In the genomic region with DNA sequence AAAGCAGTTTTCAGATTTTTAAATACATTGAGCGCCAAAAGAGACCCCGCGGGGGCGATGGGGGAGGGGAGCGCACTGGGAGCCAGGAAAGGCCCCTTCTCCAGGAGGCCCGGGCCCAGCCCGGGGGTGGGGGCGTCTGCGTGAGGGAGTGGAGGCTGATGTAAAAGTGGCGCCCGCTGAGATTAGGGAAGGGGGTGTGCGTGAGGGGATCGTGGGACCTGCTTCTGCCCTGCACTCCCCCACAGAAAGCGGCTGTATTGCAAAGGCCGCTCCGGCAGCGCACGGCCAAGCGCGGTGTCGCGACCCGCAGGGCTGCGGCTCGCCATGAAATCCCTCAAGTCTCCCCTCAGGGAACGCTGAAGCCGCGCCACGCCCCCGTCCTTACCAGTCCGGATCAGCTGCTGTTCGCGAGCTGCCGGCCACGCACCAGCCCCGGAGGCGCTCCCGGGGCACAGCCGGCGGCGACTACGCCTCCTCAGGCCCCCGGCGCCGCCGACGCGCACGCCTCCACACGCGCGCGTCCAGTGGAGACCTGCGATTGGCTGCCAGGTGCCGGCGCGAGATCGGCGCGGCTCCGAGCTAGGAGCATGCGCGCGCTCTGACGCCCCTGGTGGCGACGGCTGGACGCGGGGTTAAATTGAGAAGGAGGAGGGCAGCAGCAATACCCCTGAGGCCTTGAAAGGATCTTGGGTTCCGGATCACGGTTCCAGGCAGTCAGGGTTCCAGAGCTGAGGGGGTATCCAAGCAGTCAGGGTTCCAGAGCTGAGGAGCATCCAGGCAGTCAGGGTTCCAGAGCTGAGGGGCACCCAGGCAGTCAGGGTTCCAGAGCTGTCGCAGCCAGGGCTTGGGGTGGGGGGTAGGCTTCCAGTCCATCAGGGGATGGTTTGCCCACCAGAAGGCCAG, we compare ENCODE assay signal across 7 cellular contexts. TPM values are rescaled to one million over a fixed set of nuclear protein-coding genes. Genes with fewer than 3 reads are reported as not detected.
A peak's percentile ranks its signal among the peaks of the same experiment; 100 is the strongest.
DNase-seq lines count a peak whose midpoint lies in the region; ATAC-seq and TF ChIP-seq lines count a peak whose summit lies in the region.

A gene with protein sequence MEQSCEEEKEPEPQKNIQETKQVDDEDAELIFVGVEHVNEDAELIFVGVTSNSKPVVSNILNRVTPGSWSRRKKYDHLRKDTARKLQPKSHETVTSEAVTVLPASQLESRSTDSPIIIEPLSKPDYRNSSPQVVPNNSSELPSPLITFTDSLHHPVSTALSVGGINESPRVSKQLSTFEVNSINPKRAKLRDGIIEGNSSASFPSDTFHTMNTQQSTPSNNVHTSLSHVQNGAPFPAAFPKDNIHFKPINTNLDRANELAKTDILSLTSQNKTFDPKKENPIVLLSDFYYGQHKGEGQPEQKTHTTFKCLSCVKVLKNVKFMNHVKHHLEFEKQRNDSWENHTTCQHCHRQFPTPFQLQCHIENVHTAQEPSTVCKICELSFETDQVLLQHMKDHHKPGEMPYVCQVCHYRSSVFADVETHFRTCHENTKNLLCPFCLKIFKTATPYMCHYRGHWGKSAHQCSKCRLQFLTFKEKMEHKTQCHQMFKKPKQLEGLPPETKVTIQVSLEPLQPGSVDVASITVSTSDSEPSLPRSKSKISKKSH (minus strand): TSS at position 469 of the 903 bp plus-strand sequence. CDS start 19,344 bp downstream, outside the sequence.

- H3K4me3 Mint-ChIP-seq in activated B cell treated with CpG ODN at 0.5 μM for 24 hours, result peak within 1 kb of the TSS; percentile 84

- H3K9me3 Mint-ChIP-seq in activated B cell treated with CpG ODN at 0.5 μM for 24 hours, result peaks cover 6% of the 10 kb centered on the region

- H3K4me1 Mint-ChIP-seq in activated B cell treated with CpG ODN at 0.5 μM for 24 hours, result peaks cover 10% of the 10 kb centered on the region

- peak; percentile 89 for TF ChIP-seq CTCF in GM13976 (IDR thresholded peaks at IDR 0.05; ENCODE audit: borderline replicate concordance, control extremely low read depth, extremely low read depth, insufficient read depth, missing control alignments)
- TF ChIP-seq CTCF in activated B cell treated with CpG ODN at 0.5 μM for 24 hours (IDR thresholded peaks at IDR 0.05), result peak; percentile 26

- CTCF ChIA-PET in activated B cell treated with CpG ODN at 0.5 μM for 24 hours (lab: Charles Lee), result interaction anchor here (0.7 to 1.6 kb wide), 6 partner anchors 10 to 140 kb away, joined by 3 to 7 read pairs (median 4); no protein-coding TSS in a partner anchor

- peaks cover 27% of the 10 kb centered on the region for H3K36me3 Mint-ChIP-seq in activated B cell treated with CpG ODN at 0.5 μM for 24 hours (ENCODE audit: low read depth)

- in situ Hi-C loops in GM13976 (cut with MboI; ENCODE audit: low sequenced_read_pairs, unreplicated experiment), result no loop called here

- no peak within 1 kb of the TSS for H3K27ac Mint-ChIP-seq in activated B cell treated with CpG ODN at 0.5 μM for 24 hours

- DNase-seq in GM13976 (ENCODE audit: low spot score), result peak; percentile 91
- peak; percentile 57 to 82 for DNase-seq in NCI-H1930 (lab: John Stamatoyannopoulos, UW)
- DNase-seq in activated B cell treated with CpG ODN at 0.5 μM for 24 hours, result peak; percentile 78
- peak; percentile 77 for DNase-seq in cerebellar cortex (ENCODE audit: low spot score)
- DNase-seq in left colon, result peak; percentile 65 to 86
- peak; percentile 84 for DNase-seq in stimulated activated CD4-positive, alpha-beta T cell treated with anti-CD3 and anti-CD28 coated beads, Interleukin-1b, Interleukin-23, amount 100 ng/mL, for 48 hours

- intact Hi-C loops in activated B cell treated with CpG ODN at 0.5 μM for 24 hours (cut with micrococcal nuclease), result loop anchor here (1.0 kb wide), 1 partner anchor 86 kb away; no protein-coding TSS in a partner anchor
- intact Hi-C loops in left colon (cut with DNase I, micrococcal nuclease), result no loop called here

- H3K27me3 Mint-ChIP-seq in activated B cell treated with CpG ODN at 0.5 μM for 24 hours, result peaks cover 4% of the 10 kb centered on the region

- peak; percentile 78 for ATAC-seq in HG02840 (IDR thresholded peaks at IDR 0.05; ENCODE audit: low FRiP score, unreplicated experiment)
- peak; percentile 99 for ATAC-seq in activated B cell treated with CpG ODN at 0.5 μM for 24 hours (ENCODE audit: low read depth)
- peak; percentile 100 for ATAC-seq in left colon

- POLR2A ChIA-PET in activated B cell treated with CpG ODN at 0.5 μM for 24 hours (lab: Charles Lee), result interaction anchor here (1.3 kb wide), 2 partner anchors 58 to 86 kb away, joined by 3 to 5 read pairs; no protein-coding TSS in a partner anchor

RNA-seq across cellular contexts. Expression of the gene that starts here (rescaled TPM):
- total RNA-seq in activated B cell treated with CpG ODN at 0.5 μM for 24 hours (2.5 TPM in 2 replicates), left colon (1 to 10 TPM in 1 of 2 donors, under 1 TPM in 1; 0.92 to 1.4 TPM)

Comparison
In these comparisons a context has a peak if more than half of its experiments do, and no peak if none do; other contexts are left out.
1. Peak in every context shown above with its lines: DNase-seq and ATAC-seq.